1 cellular context compared by ENCODE assay signal in genomic region chr3:54631001-54631400, GRCh38.
TF ChIP-seq lines count a peak whose summit lies in the region.

No MANE protein-coding gene starts in this region.

TF ChIP-seq in WTC11, 78 proteins besides CTCF, POLR2A, EP300 and RAD21 (continued from another document):
- TF ChIP-seq, protein P1, sequence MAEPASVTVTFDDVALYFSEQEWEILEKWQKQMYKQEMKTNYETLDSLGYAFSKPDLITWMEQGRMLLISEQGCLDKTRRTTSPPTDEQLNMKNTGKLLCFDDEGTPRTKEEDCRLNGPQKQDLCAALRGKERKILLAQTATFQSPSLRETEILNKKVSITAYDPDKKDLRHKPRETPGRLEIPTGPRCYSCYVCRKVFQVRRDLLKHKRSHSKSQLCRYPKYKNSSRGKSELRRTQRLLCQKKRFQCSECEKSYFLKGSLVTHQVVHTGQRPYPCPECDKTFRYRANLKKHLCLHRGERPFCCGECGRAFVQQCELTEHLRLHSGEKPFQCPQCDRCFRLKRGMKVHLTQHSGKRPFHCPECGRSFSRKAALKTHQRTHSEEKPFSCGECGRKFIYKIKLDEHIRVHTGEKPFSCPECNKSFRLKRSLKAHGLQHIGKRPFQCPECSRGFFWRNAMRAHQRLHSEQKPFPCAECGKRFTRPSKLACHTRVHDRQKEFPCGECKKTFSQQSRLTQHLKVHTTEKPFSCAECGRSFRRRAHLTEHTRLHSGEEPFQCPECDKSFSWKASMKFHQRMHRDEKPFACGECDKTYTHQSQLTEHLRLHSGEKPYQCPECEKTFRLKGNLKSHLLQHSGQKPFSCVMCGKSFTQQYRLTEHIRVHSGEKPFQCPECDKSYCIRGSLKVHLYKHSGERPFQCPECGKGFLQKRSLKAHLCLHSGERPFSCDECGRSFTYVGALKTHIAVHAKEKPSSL (CRISPR knock-in tag; conservative IDR thresholded peaks at IDR 0.05), result peak; percentile 94
- TF ChIP-seq ZNF416 (CRISPR knock-in tag; IDR thresholded peaks at IDR 0.05), result peak; percentile 97
